12 cellular contexts compared by ENCODE assay signal in the genomic region with DNA sequence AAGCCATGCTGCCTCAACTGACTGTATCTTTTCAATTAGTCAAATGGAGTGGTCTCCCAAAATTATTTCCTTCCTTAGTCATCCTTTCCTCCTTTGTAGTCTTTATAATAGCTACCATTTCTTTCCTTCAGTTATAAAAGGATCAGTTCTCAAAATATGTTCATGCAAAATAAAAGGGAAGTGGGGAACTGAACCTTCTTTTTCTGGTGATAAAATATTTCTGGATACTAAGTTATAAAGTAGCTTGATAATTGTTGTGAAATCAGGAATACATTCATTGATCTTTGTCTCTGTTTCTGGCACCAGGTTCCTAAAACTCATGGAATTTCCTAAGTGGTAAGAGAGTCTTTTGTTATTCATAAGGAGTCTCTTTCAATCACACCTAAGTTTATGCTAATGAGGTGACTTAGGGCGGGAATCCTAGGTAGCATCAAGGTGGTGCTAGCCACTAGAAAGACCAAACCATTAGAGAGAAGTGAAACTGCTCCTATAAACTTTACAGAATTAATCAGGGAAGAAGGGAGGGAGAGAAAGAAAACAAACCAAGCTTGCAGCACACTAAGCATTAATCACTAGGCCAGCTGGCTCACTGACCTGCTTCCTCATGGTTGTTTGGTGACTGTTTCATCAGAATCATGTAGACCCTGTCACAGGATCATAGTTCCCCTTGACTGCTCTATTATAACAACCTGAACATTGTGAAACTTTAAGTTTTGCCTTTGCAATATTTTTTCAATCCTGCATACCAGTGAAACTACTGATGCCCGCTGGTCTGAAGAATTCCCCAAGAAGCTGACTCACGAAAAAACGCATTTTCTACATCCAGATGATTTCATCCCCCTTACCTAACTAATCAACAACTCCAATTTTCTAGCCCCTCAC.
A peak's percentile ranks its signal among the peaks of the same experiment; 100 is the strongest.
DNase-seq lines count a peak whose midpoint lies in the region; ATAC-seq lines count a peak whose summit lies in the region.
"Had no signal": no experiment of that assay in that cellular context is flagged by ENCODE, and none has a peak within 500 bp of the region (broad histone marks: within the 10 kb centered on the region; RNA-seq: fewer than 3 reads in every experiment).

No MANE protein-coding gene starts in this region.

- no peaks in the 10 kb centered on the region for H3K9me3 ChIP-seq in skeletal muscle satellite cell (replicated peaks; ENCODE audit: low read length)

- peak overlapping the region; percentile 67 for H3K4me2 ChIP-seq in skeletal muscle satellite cell (ENCODE audit: low read length)

- no peak overlapping the region for H3K4me3 Mint-ChIP-seq in activated CD4-positive, alpha-beta T cell treated with anti-CD3 and anti-CD28 coated beads, Interleukin-2, amount 10 ng/mL, durations not matched to agents 24 days and 14 days

- H3K9me3 Mint-ChIP-seq in activated CD4-positive, alpha-beta T cell treated with anti-CD3 and anti-CD28 coated beads, Interleukin-2, amount 10 ng/mL, durations not matched to agents 24 days and 14 days, result no peaks in the 10 kb centered on the region

- H3K4me1 ChIP-seq in skeletal muscle satellite cell (ENCODE audit: control insufficient read depth, insufficient read depth, low read length), result peaks cover 24% of the 10 kb centered on the region

- peak overlapping the region; percentile 26 for H3K4me3 ChIP-seq in skeletal muscle satellite cell (ENCODE audit: low read length)
- H3K4me3 ChIP-seq: GM12878 had no signal

- ATAC-seq in left ventricle myocardium superior, result peak; percentile 90
- ATAC-seq in GM19463 (IDR thresholded peaks at IDR 0.05; ENCODE audit: unreplicated experiment), result no peak
- no peak for ATAC-seq in HG02623 (IDR thresholded peaks at IDR 0.05; ENCODE audit: unreplicated experiment)
- ATAC-seq: GM12878 had no signal

- no peak overlapping the region for H3K27ac Mint-ChIP-seq in activated CD4-positive, alpha-beta T cell treated with anti-CD3 and anti-CD28 coated beads, Interleukin-2, amount 10 ng/mL, durations not matched to agents 24 days and 14 days

- no peaks in the 10 kb centered on the region for H3K36me3 ChIP-seq in skeletal muscle satellite cell (ENCODE audit: insufficient read depth, low read length)

- peak; percentile 99 for DNase-seq in HCEC 1CT
- peak; percentile 65 for DNase-seq in T1000 (lab: John Stamatoyannopoulos, UW)
- peak; percentile 27 for DNase-seq in left ventricle myocardium superior
- no peak for DNase-seq in activated CD4-positive, alpha-beta T cell treated with anti-CD3 and anti-CD28 coated beads, Interleukin-2, amount 10 ng/mL, durations not matched to agents 24 days and 14 days
- no peak for DNase-seq in SHP77 treated with DMSO at 0.1 percent for 48 hours (lab: John Stamatoyannopoulos, UW)
- DNase-seq: activated CD4-positive, alpha-beta T cell treated with anti-CD3 and anti-CD28 coated beads, Interleukin-2, amount 50 U/mL, for 1 hour; cortex of kidney; stimulated activated naive CD4-positive, alpha-beta T cell had no signal

- H3K27me3 ChIP-seq in skeletal muscle satellite cell (ENCODE audit: control insufficient read depth, insufficient read depth, low read length), result no peaks in the 10 kb centered on the region

- H3K4me1 Mint-ChIP-seq in activated CD4-positive, alpha-beta T cell treated with anti-CD3 and anti-CD28 coated beads, Interleukin-2, amount 10 ng/mL, durations not matched to agents 24 days and 14 days, result no peaks in the 10 kb centered on the region

- intact Hi-C loops in left ventricle myocardium superior (cut with micrococcal nuclease), result no loop called here
- intact Hi-C loops in activated CD4-positive, alpha-beta T cell treated with anti-CD3 and anti-CD28 coated beads, Interleukin-2, amount 10 ng/mL, durations not matched to agents 24 days and 14 days (cut with micrococcal nuclease), result no loop called here

- H3K36me3 Mint-ChIP-seq in activated CD4-positive, alpha-beta T cell treated with anti-CD3 and anti-CD28 coated beads, Interleukin-2, amount 10 ng/mL, durations not matched to agents 24 days and 14 days (ENCODE audit: low read depth), result no peaks in the 10 kb centered on the region

- H3K27me3 Mint-ChIP-seq in activated CD4-positive, alpha-beta T cell treated with anti-CD3 and anti-CD28 coated beads, Interleukin-2, amount 10 ng/mL, durations not matched to agents 24 days and 14 days, result no peaks in the 10 kb centered on the region

- H3K9ac ChIP-seq in skeletal muscle satellite cell (ENCODE audit: low read depth, low read length), result peak overlapping the region; percentile 44

Comparison
In these comparisons a context has a peak if more than half of its experiments do, and no peak if none do; other contexts are left out.
1. DNase-seq: peak in HCEC 1CT (single experiment), T1000 (single experiment) and left ventricle myocardium superior (single experiment); none in activated CD4-positive, alpha-beta T cell treated with anti-CD3 and anti-CD28 coated beads, Interleukin-2, amount 10 ng/mL, durations not matched to agents 24 days and 14 days (single experiment) and SHP77 treated with DMSO at 0.1 percent for 48 hours (single experiment).